Comparison of ENCODE assay signal across 8 cellular contexts in the genomic region with DNA sequence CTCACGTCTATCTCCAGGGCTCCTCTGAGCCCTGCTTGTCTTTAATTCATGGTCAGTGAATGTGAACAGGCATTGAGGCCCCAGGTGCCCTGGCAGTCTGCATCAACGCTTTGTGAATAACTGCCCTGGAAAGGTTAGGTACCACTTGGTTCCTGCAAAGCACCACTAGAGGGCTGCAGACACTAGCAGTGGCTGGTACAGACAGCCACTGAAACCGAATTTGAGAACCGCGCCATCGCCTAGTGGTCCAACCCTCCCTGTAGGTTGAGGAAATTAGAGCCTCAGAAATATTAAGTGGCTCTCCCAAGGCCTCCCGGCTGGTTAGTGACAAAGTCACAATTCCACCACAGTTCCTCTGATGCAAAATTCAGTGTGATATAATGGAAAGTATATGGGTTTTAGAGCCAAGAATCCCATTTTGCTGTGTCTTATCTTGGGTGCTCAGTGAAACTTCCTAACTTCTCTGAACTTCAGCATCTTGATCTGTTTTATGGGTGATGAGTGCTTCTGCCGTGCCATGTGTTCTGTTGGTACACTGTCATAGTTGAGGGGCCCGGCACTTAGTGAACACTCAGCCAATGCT. TPM values are rescaled to one million over a fixed set of nuclear protein-coding genes. Genes with fewer than 3 reads are reported as not detected.
A peak's percentile ranks its signal among the peaks of the same experiment; 100 is the strongest.
DNase-seq lines count a peak whose midpoint lies in the region; ATAC-seq, FAIRE-seq and TF ChIP-seq lines count a peak whose summit lies in the region.

No MANE protein-coding gene starts in this region.

- intact Hi-C loops in CD14-positive monocyte (cut with micrococcal nuclease), result loop anchor here in 1 of 2 donors (5.0 to 10.0 kb wide), 2 partner anchors 210 to 397 kb away; no protein-coding TSS in a partner anchor

- no peak overlapping the region for H3K4me3 Mint-ChIP-seq in CD14-positive monocyte
- H3K4me3 Mint-ChIP-seq in endothelial cell (ENCODE audit: unreplicated experiment), result no peak overlapping the region

- H3K4me1 Mint-ChIP-seq in CD14-positive monocyte, result peaks cover 2% of the 10 kb centered on the region
- H3K4me1 Mint-ChIP-seq in endothelial cell (ENCODE audit: unreplicated experiment), result peaks cover 18% of the 10 kb centered on the region

- no peaks in the 10 kb centered on the region for H3K9me3 Mint-ChIP-seq in CD14-positive monocyte
- no peaks in the 10 kb centered on the region for H3K9me3 Mint-ChIP-seq in endothelial cell (ENCODE audit: unreplicated experiment)

- H3K27ac Mint-ChIP-seq in CD14-positive monocyte (no peak overlapping the region), endothelial cell (ENCODE audit: unreplicated experiment) (no peak overlapping the region)

- DNase-seq in CD14-positive monocyte (ENCODE audit: low spot score), result peak; percentile 47
- peak; percentile 61 for DNase-seq in GM19239 (ENCODE audit: insufficient read length, low spot score)
- DNase-seq in NCI-H774 (lab: John Stamatoyannopoulos, UW), result peak; percentile 71
- DNase-seq in activated CD8-positive, alpha-beta memory T cell treated with anti-CD3 and anti-CD28 coated beads for 4 hours (ENCODE audit: low read depth in 2 of 2), result peak; percentile 27 to 59
- peak; percentile 67 for DNase-seq in endothelial cell (ENCODE audit: low spot score)
- peak; percentile 71 for DNase-seq in myocyte (ENCODE audit: low read depth)
- DNase-seq in stimulated activated CD8-positive, alpha-beta memory T cell treated with anti-CD3 and anti-CD28 coated beads, Interleukin-7, amount 100 ng/mL, for 48 hours (ENCODE audit: extremely low read depth in 1 of 2, low read depth in 1 of 2), result peak; percentile 32 to 66

- ATAC-seq in HG03565 (IDR thresholded peaks at IDR 0.05; ENCODE audit: unreplicated experiment), result peak; percentile 91

- no peaks in the 10 kb centered on the region for H3K36me3 Mint-ChIP-seq in CD14-positive monocyte
- no peaks in the 10 kb centered on the region for H3K36me3 Mint-ChIP-seq in endothelial cell (ENCODE audit: low read depth, unreplicated experiment)

- H3K27me3 Mint-ChIP-seq in CD14-positive monocyte (ENCODE audit: low read depth in 3 of 3) (peaks cover 0 to 6% (median 5%) of the 10 kb centered on the region in 3 donors), endothelial cell (ENCODE audit: unreplicated experiment) (peaks cover 5% of the 10 kb centered on the region)

- TF ChIP-seq CTCF in CD14-positive monocyte (IDR thresholded peaks at IDR 0.05) (peak; percentile 66), endothelial cell (IDR thresholded peaks at IDR 0.05; ENCODE audit: unreplicated experiment) (peak; percentile 56)

- FAIRE-seq in GM19239 (lab: Jason Lieb, UNC), result peak; percentile 26

RNA-seq across cellular contexts. Expression of gene BCL9, which starts 46.2 kb away (rescaled TPM):
- polyA plus RNA-seq in CD14-positive monocyte, result under 1 TPM; 0.43 to 0.70 TPM
- total RNA-seq in endothelial cell (ENCODE audit: unreplicated experiment) (36.6 TPM), myocyte (3.5 and 7.3 TPM in 2 replicates)
- 6.3 TPM for polyA plus RNA-seq in myocyte (2012)

Comparison
In these comparisons a context has a peak if more than half of its experiments do, and no peak if none do; other contexts are left out.
1. Peak in every context shown above with its lines: DNase-seq and ATAC-seq.